8 cellular contexts compared by ENCODE assay signal in genomic region chr1:155687705-155688317, GRCh38. TPM values are rescaled to one million over a fixed set of nuclear protein-coding genes. Genes with fewer than 3 reads are reported as not detected.
DNase-seq lines count a peak whose midpoint lies in the region; ATAC-seq, FAIRE-seq and TF ChIP-seq lines count a peak whose summit lies in the region.
"Not testable (repeated sequence)": the region's sequence is repeated elsewhere in the genome, so short reads cannot be mapped to it uniquely, and the experiment has no call there.

No MANE protein-coding gene starts in this region.

- FAIRE-seq in GM19239 (lab: Jason Lieb, UNC): peak; percentile 94
- FAIRE-seq in HepG2 (lab: Jason Lieb, UNC): not testable (repeated sequence)

- H3K27ac ChIP-seq in HepG2 (ENCODE audit: extremely low read length, insufficient read depth, low read length): peak overlapping the region; percentile 96

- not testable (repeated sequence) for TF ChIP-seq POLR2A in HepG2 (IDR thresholded peaks at IDR 0.05; ENCODE audit: insufficient read depth in 1 of 2, low read depth in 2 of 2, low read length in 2 of 2)

- peak; percentile 12 for ATAC-seq in HG03025 (IDR thresholded peaks at IDR 0.05; ENCODE audit: low FRiP score, unreplicated experiment)
- peak; percentile 27 for ATAC-seq in activated T-helper 17 cell treated with anti-CD3 and anti-CD28 coated beads, Interleukin-2, amount 50 U/mL, for 72 hours (replicated peaks)
- peak; percentile 39 for ATAC-seq in HepG2
- peak; percentile 58 for ATAC-seq in sciatic nerve

- in situ Hi-C loops in HepG2 (cut with HindIII; ENCODE audit: extremely low pct_ligation_motif_present, low pct_unique_long_range_greater_than_20kb): not testable (repeated sequence)

- H3K9me3 ChIP-seq in HepG2 (ENCODE audit: low read length): not testable (repeated sequence)

- H3K4me3 ChIP-seq in AG09309 (ENCODE audit: control insufficient read depth, low read depth, low read length) (peak overlapping the region; percentile 88), HepG2 (replicated peaks in 1 of 3; ENCODE audit: insufficient read depth in 1 of 3, low read depth in 2 of 3, low read length in 3 of 3) (peak overlapping the region; percentile 74 to 100 (median 95))

- not testable (repeated sequence) for DNase-seq in AG09309 (ENCODE audit: low read depth); GM19239 (ENCODE audit: insufficient read length, low spot score); HepG2 (ENCODE audit: low spot score); sciatic nerve (ENCODE audit: low spot score)
- peak; percentile 63 for DNase-seq in NCI-H82 (lab: John Stamatoyannopoulos, UW)
- peak; percentile 59 for DNase-seq in endothelial cell (ENCODE audit: low spot score)

- H3K27me3 ChIP-seq in HepG2 (ENCODE audit: control insufficient read depth in 1 of 2, insufficient read depth in 2 of 2, low read length in 2 of 2): not testable (repeated sequence)

- WGBS in HepG2 (ENCODE audit: low lambda C conversion rate): under 1% methylated on average over 23 of the region's 34 CpGs

- POLR2A ChIA-PET in HepG2 (lab: Yijun Ruan, JAX): interaction anchor here (1.3 kb wide), 1 partner anchor 11 kb away, joined by 3 read pairs; no protein-coding TSS in a partner anchor

- H3K4me3 Mint-ChIP-seq in activated T-helper 17 cell treated with anti-CD3 and anti-CD28 coated beads, Interleukin-2, amount 50 U/mL, for 72 hours: peak overlapping the region; percentile 95
- H3K4me3 Mint-ChIP-seq in endothelial cell (ENCODE audit: unreplicated experiment): peak overlapping the region; percentile 97

- not testable (repeated sequence) for H2AFZ ChIP-seq in HepG2 (ENCODE audit: low read length)

- H3K36me3 Mint-ChIP-seq in activated T-helper 17 cell treated with anti-CD3 and anti-CD28 coated beads, Interleukin-2, amount 50 U/mL, for 72 hours (ENCODE audit: low read depth): peaks cover 87% of the 10 kb centered on the region
- peaks cover 29% of the 10 kb centered on the region for H3K36me3 Mint-ChIP-seq in endothelial cell (ENCODE audit: low read depth, unreplicated experiment)

- not testable (repeated sequence) for H3K27me3 Mint-ChIP-seq in activated T-helper 17 cell treated with anti-CD3 and anti-CD28 coated beads, Interleukin-2, amount 50 U/mL, for 72 hours; endothelial cell (ENCODE audit: unreplicated experiment)

- H3K79me2 ChIP-seq in HepG2 (ENCODE audit: insufficient read depth, low read length): peaks cover 85% of the 10 kb centered on the region

- TF ChIP-seq RAD21 in HepG2 (CRISPR knock-in tag; IDR thresholded peaks at IDR 0.05): not testable (repeated sequence)

- CTCF ChIA-PET in HepG2 (lab: Yijun Ruan, JAX; ENCODE audit: low intra/inter-chr PET ratio, low total read pairs): not testable (repeated sequence)

- not testable (repeated sequence) for TF ChIP-seq CTCF in AG09309 (IDR thresholded peaks at IDR 0.05; ENCODE audit: control insufficient read depth, insufficient read depth, low read depth, low read length, missing control alignments); endothelial cell (IDR thresholded peaks at IDR 0.05; ENCODE audit: unreplicated experiment); HepG2 (CRISPR knock-in tag; IDR thresholded peaks at IDR 0.05)

- not testable (repeated sequence) for TF ChIP-seq EP300 in HepG2 (IDR thresholded peaks at IDR 0.05; ENCODE audit: low read depth in 2 of 2, low read length in 2 of 2); HepG2 (CRISPR knock-in tag; IDR thresholded peaks at IDR 0.05; ENCODE audit: borderline replicate concordance)

- H3K9ac ChIP-seq in HepG2 (ENCODE audit: insufficient read depth, low read depth, low read length): peak overlapping the region; percentile 99

- H4K20me1 ChIP-seq in HepG2 (ENCODE audit: insufficient read depth, low read length): not testable (repeated sequence)

- intact Hi-C loops in HepG2 (cut with micrococcal nuclease; ENCODE audit: unreplicated experiment); sciatic nerve (cut with DNase I): not testable (repeated sequence)

- peak overlapping the region; percentile 93 for H3K27ac Mint-ChIP-seq in activated T-helper 17 cell treated with anti-CD3 and anti-CD28 coated beads, Interleukin-2, amount 50 U/mL, for 72 hours
- H3K27ac Mint-ChIP-seq in endothelial cell (ENCODE audit: unreplicated experiment): peak overlapping the region; percentile 93

- H3K4me2 ChIP-seq in HepG2 (ENCODE audit: low read depth, low read length): peak overlapping the region; percentile 45

- not testable (repeated sequence) for BruUV-seq in HepG2 (replicated peaks; lab: Mats Ljungman, UMichigan)

- peaks cover 18% of the 10 kb centered on the region for H3K4me1 Mint-ChIP-seq in activated T-helper 17 cell treated with anti-CD3 and anti-CD28 coated beads, Interleukin-2, amount 50 U/mL, for 72 hours
- H3K4me1 Mint-ChIP-seq in endothelial cell (ENCODE audit: unreplicated experiment): peaks cover 29% of the 10 kb centered on the region

- not testable (repeated sequence) for H3K9me3 Mint-ChIP-seq in activated T-helper 17 cell treated with anti-CD3 and anti-CD28 coated beads, Interleukin-2, amount 50 U/mL, for 72 hours; endothelial cell (ENCODE audit: unreplicated experiment)

- H3K4me1 ChIP-seq in HepG2 (ENCODE audit: insufficient read depth, low read length): peaks cover 52% of the 10 kb centered on the region

- not testable (repeated sequence) for H3K36me3 ChIP-seq in HepG2 (replicated peaks in 1 of 2; ENCODE audit: control insufficient read depth in 1 of 2, insufficient read depth in 2 of 2, low read length in 2 of 2)

TF ChIP-seq in HepG2, 621 proteins besides CTCF, POLR2A, EP300 and RAD21 (continues in another document):
- TF ChIP-seq YY1 (IDR thresholded peaks at IDR 0.05; ENCODE audit: insufficient read depth, insufficient replicate concordance, low read depth, low read length): peak; percentile 93
- 0 out of 2 replicates have a peak, but pooled peaks have one; percentile 20 for TF ChIP-seq ZNF879 (CRISPR knock-in tag; IDR thresholded peaks at IDR 0.05)

RNA-seq across cellular contexts. Expression of gene YY1AP1, which starts 0.8 kb away (rescaled TPM):
- total RNA-seq in activated T-helper 17 cell treated with anti-CD3 and anti-CD28 coated beads, Interleukin-2, amount 50 U/mL, for 72 hours: 10 to 100 TPM; 69.5 to 75.7 TPM
- 42.3 TPM for total RNA-seq in endothelial cell (ENCODE audit: unreplicated experiment)
- total RNA-seq in HepG2 (2016; rRNA removed; fragmentation: Illumina TruSeq; extraction: Trizol): 28.5 and 33.9 TPM in 2 replicates
- total RNA-seq in HepG2 (2016; cell fraction: cytosol; rRNA removed; fragmentation: Illumina TruSeq; extraction: Trizol; ENCODE audit: low read depth): 158 and 165 TPM in 2 replicates
- total RNA-seq in HepG2 (2016; cell fraction: insoluble cytoplasmic fraction; rRNA removed; fragmentation: Illumina TruSeq; extraction: Trizol): 27.8 and 28.0 TPM in 2 replicates
- total RNA-seq in HepG2 (2016; cell fraction: membrane; rRNA removed; fragmentation: Illumina TruSeq; extraction: Trizol): 38.7 and 52.1 TPM in 2 replicates
- total RNA-seq in HepG2 (2016; cell fraction: nucleus; rRNA removed; fragmentation: Illumina TruSeq; extraction: Trizol): 24.4 and 25.8 TPM in 2 replicates
- 58.3 and 69.4 TPM in 2 replicates for polyA plus RNA-seq in HepG2 (2011; rRNA removed)
- 44.0 and 71.4 TPM in 2 replicates for polyA plus RNA-seq in HepG2 (2011; cell fraction: cytosol; rRNA removed)
- polyA plus RNA-seq in HepG2 (2011; cell fraction: nucleus; rRNA removed): 54.4 and 59.2 TPM in 2 replicates
- polyA plus RNA-seq in HepG2 (2012): 28.7 and 30.1 TPM in 2 replicates
- 6.7 and 6.8 TPM in 2 replicates for polyA plus RNA-seq in HepG2 (2016; cell fraction: cytosol; fragmentation: Illumina TruSeq; extraction: Trizol; ENCODE audit: low read depth)
- polyA plus RNA-seq in HepG2 (2016; cell fraction: insoluble cytoplasmic fraction; fragmentation: Illumina TruSeq; extraction: Trizol; ENCODE audit: low read depth): 43.4 and 51.4 TPM in 2 replicates
- polyA plus RNA-seq in HepG2 (2016; cell fraction: membrane; fragmentation: Illumina TruSeq; extraction: Trizol; ENCODE audit: low read depth): 18.2 and 18.4 TPM in 2 replicates
- polyA plus RNA-seq in HepG2 (2016; cell fraction: nucleus; fragmentation: Illumina TruSeq; extraction: Trizol; ENCODE audit: insufficient read depth, low read depth): 64.0 and 67.4 TPM in 2 replicates
- polyA minus RNA-seq in HepG2 (2011; rRNA and poly(A)+ RNA removed; ENCODE audit: low replicate concordance): 40.5 and 74.2 TPM in 2 replicates
- 25.3 and 29.9 TPM in 2 replicates for polyA minus RNA-seq in HepG2 (2011; cell fraction: cytosol; rRNA and poly(A)+ RNA removed)
- polyA minus RNA-seq in HepG2 (2011; cell fraction: nucleus; rRNA and poly(A)+ RNA removed): 33.9 and 68.1 TPM in 2 replicates
- 133 TPM for total RNA-seq in sciatic nerve

RNA-seq across cellular contexts. Expression of gene DAP3, which starts 1.1 kb away (rescaled TPM):
- 100 to 1,000 TPM; 106 to 165 TPM for total RNA-seq in activated T-helper 17 cell treated with anti-CD3 and anti-CD28 coated beads, Interleukin-2, amount 50 U/mL, for 72 hours
- total RNA-seq in endothelial cell (ENCODE audit: unreplicated experiment) (120 TPM), HepG2 (2016; rRNA removed; fragmentation: Illumina TruSeq; extraction: Trizol) (133 and 153 TPM in 2 replicates), sciatic nerve (65.6 TPM)
- 76.4 and 78.3 TPM in 2 replicates for total RNA-seq in HepG2 (2016; cell fraction: cytosol; rRNA removed; fragmentation: Illumina TruSeq; extraction: Trizol; ENCODE audit: low read depth)
- total RNA-seq in HepG2 (2016; cell fraction: insoluble cytoplasmic fraction; rRNA removed; fragmentation: Illumina TruSeq; extraction: Trizol): 131 and 149 TPM in 2 replicates
- 125 and 128 TPM in 2 replicates for total RNA-seq in HepG2 (2016; cell fraction: membrane; rRNA removed; fragmentation: Illumina TruSeq; extraction: Trizol)
- total RNA-seq in HepG2 (2016; cell fraction: nucleus; rRNA removed; fragmentation: Illumina TruSeq; extraction: Trizol): 85.3 and 87.5 TPM in 2 replicates
- polyA plus RNA-seq in HepG2 (2011; rRNA removed): 123 and 129 TPM in 2 replicates
- 110 and 124 TPM in 2 replicates for polyA plus RNA-seq in HepG2 (2011; cell fraction: cytosol; rRNA removed)
- polyA plus RNA-seq in HepG2 (2011; cell fraction: nucleus; rRNA removed): 81.2 and 89.4 TPM in 2 replicates
- 102 and 105 TPM in 2 replicates for polyA plus RNA-seq in HepG2 (2012)
- 74.8 and 88.6 TPM in 2 replicates for polyA plus RNA-seq in HepG2 (2016; cell fraction: cytosol; fragmentation: Illumina TruSeq; extraction: Trizol; ENCODE audit: low read depth)
- 170 TPM in 2 replicates for polyA plus RNA-seq in HepG2 (2016; cell fraction: insoluble cytoplasmic fraction; fragmentation: Illumina TruSeq; extraction: Trizol; ENCODE audit: low read depth)
- 103 and 106 TPM in 2 replicates for polyA plus RNA-seq in HepG2 (2016; cell fraction: membrane; fragmentation: Illumina TruSeq; extraction: Trizol; ENCODE audit: low read depth)
- 170 and 180 TPM in 2 replicates for polyA plus RNA-seq in HepG2 (2016; cell fraction: nucleus; fragmentation: Illumina TruSeq; extraction: Trizol; ENCODE audit: insufficient read depth, low read depth)
- polyA minus RNA-seq in HepG2 (2011; rRNA and poly(A)+ RNA removed; ENCODE audit: low replicate concordance): 121 and 292 TPM in 2 replicates
- polyA minus RNA-seq in HepG2 (2011; cell fraction: cytosol; rRNA and poly(A)+ RNA removed): 66.4 and 67.5 TPM in 2 replicates
- 105 and 137 TPM in 2 replicates for polyA minus RNA-seq in HepG2 (2011; cell fraction: nucleus; rRNA and poly(A)+ RNA removed)
